In genomic region chr3:69186575-69187093, GRCh38 we compare ENCODE assay signal across 1 cellular context.
TF ChIP-seq lines count a peak whose summit lies in the region.

No MANE protein-coding gene starts in this region.

TF ChIP-seq in HepG2, 621 proteins besides CTCF, POLR2A, EP300 and RAD21 (continued from another document):
- TF ChIP-seq TBX2 (CRISPR knock-in tag; IDR thresholded peaks at IDR 0.05; ENCODE audit: borderline replicate concordance): peak; percentile 31; the same call in 1 of the 2 replicates
- TF ChIP-seq, protein P1, sequence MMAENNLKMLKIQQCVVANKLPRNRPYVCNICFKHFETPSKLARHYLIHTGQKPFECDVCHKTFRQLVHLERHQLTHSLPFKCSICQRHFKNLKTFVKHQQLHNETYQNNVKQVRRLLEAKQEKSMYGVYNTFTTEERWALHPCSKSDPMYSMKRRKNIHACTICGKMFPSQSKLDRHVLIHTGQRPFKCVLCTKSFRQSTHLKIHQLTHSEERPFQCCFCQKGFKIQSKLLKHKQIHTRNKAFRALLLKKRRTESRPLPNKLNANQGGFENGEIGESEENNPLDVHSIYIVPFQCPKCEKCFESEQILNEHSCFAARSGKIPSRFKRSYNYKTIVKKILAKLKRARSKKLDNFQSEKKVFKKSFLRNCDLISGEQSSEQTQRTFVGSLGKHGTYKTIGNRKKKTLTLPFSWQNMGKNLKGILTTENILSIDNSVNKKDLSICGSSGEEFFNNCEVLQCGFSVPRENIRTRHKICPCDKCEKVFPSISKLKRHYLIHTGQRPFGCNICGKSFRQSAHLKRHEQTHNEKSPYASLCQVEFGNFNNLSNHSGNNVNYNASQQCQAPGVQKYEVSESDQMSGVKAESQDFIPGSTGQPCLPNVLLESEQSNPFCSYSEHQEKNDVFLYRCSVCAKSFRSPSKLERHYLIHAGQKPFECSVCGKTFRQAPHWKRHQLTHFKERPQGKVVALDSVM (CRISPR knock-in tag; IDR thresholded peaks at IDR 0.05): peak; percentile 91
